Comparison of ENCODE assay signal across 18 cellular contexts in the genomic region with DNA sequence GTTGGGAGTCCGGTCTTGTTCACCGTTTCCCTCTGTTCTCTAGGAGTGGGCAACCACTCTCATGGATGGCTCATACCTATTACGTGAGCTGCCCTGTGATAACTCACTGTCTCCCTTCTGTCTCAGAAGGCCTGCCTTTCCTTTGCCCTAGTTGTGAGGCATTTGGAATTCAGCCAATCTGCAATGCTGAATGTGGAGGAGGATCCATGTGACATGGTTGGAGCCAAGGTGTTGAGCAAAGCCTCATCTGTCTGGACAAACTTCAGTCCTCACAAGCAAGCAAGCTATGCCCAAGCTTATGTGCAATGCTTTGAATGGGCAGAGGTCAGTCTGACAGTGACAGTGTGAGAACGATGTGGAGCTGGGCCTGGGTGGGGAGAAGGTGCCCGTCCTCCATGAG. TPM values are rescaled to one million over a fixed set of nuclear protein-coding genes. Genes with fewer than 3 reads are reported as not detected.
DNase-seq lines count a peak whose midpoint lies in the region; ATAC-seq and TF ChIP-seq lines count a peak whose summit lies in the region.
"Had no signal": no experiment of that assay in that cellular context is flagged by ENCODE, and none has a peak within 500 bp of the region (broad histone marks: within the 10 kb centered on the region; RNA-seq: fewer than 3 reads in every experiment).

No MANE protein-coding gene starts in this region.

- no peak for TF ChIP-seq EP300 in sigmoid colon (IDR thresholded peaks at IDR 0.05)

- H3K27ac ChIP-seq in RWPE1 (0 out of 2 replicates have a peak overlapping the region, but pooled peaks have one; percentile 7), sigmoid colon (peak overlapping the region in 3 of 4 donors; percentile 17 to 72 (median 44))
- H3K27ac ChIP-seq: skin epidermis had no signal

- TF ChIP-seq CTCF in RWPE1 (conservative IDR thresholded peaks at IDR 0.05; ENCODE audit: low read depth) (no peak), foreskin fibroblast (IDR thresholded peaks at IDR 0.05; ENCODE audit: low read depth, low read length) (no peak), sigmoid colon (IDR thresholded peaks at IDR 0.05) (no peak)

- DNase-seq in EL = peak; percentile 5
- DNase-seq in RWPE1 (ENCODE audit: low spot score) = no peak
- peak; percentile 36 to 51 for DNase-seq in foreskin fibroblast
- DNase-seq in sigmoid colon = no peak
- no peak for DNase-seq in central memory CD4-positive, alpha-beta T cell
- DNase-seq in activated effector memory CD4-positive, alpha-beta T cell treated with anti-CD3 and anti-CD28 coated beads, Interleukin-2, amount 50 U/mL, for 16 hours = no peak
- DNase-seq: activated CD4-positive, alpha-beta memory T cell treated with anti-CD3 and anti-CD28 coated beads, Interleukin-2, amount 10 ng/mL, durations not matched to agents 7 days and 5 days; activated naive CD8-positive, alpha-beta T cell treated with anti-CD3 and anti-CD28 coated beads, Interleukin-2, amount 50 U/mL, for 24 hours; activated T-cell treated with anti-CD3 and anti-CD28 coated beads, Interleukin-2, amount 50 U/mL, for 72 hours; C1 segment of cervical spinal cord; DMS53; endodermal cell; NCI-H2081; NCI-H526 had no signal

- peaks cover 0 to 25% (median 10%) of the 10 kb centered on the region in 4 donors for H3K4me1 ChIP-seq in sigmoid colon

- WGBS in sigmoid colon, 2 donors = 81 to 93% methylated on average over 5 of the region's 5 CpGs

- H3K9me3 ChIP-seq in sigmoid colon = no peaks in the 10 kb centered on the region

- intact Hi-C loops in sigmoid colon (cut with DNase I) = no loop called here

- no peak overlapping the region for H3K4me3 ChIP-seq in foreskin fibroblast (ENCODE audit: low read depth in 1 of 2, low read length in 2 of 2)
- H3K4me3 ChIP-seq in sigmoid colon = no peak overlapping the region
- H3K4me3 ChIP-seq: skin epidermis had no signal

- no peaks in the 10 kb centered on the region for H3K27me3 ChIP-seq in sigmoid colon

- CTCF ChIA-PET in RWPE1 (lab: Yijun Ruan, JAX) = no interaction called here

- TF ChIP-seq POLR2A in sigmoid colon (IDR thresholded peaks at IDR 0.05) = no peak

- ATAC-seq in GM18861 (IDR thresholded peaks at IDR 0.05; ENCODE audit: unreplicated experiment) = no peak
- no peak for ATAC-seq in HG03139 (IDR thresholded peaks at IDR 0.05; ENCODE audit: unreplicated experiment)
- ATAC-seq: activated naive CD8-positive, alpha-beta T cell treated with anti-CD3 and anti-CD28 coated beads, Interleukin-2, amount 50 U/mL, for 24 hours; activated T-cell treated with anti-CD3 and anti-CD28 coated beads, Interleukin-2, amount 50 U/mL, for 72 hours; HepG2 had no signal

- H3K36me3 ChIP-seq in sigmoid colon = no peaks in the 10 kb centered on the region

- POLR2A ChIA-PET in RWPE1 (lab: Yijun Ruan, JAX; ENCODE audit: low non-redundant PET) = no interaction called here

RNA-seq across cellular contexts. Expression of a gene that starts 37.8 kb away (rescaled TPM):
- total RNA-seq in sigmoid colon = 1 to 10 TPM; 1.8 to 7.7 (median 5.0) TPM
- polyA plus RNA-seq in sigmoid colon = 1 to 10 TPM in 2 of 3 donors, under 1 TPM in 1; 0.23 to 3.2 (median 1.2) TPM

Comparison
In these comparisons a context has a peak if more than half of its experiments do, and no peak if none do; other contexts are left out.
1. DNase-seq: peak in EL (single experiment) and foreskin fibroblast (2 of 2); none in RWPE1 (single experiment), sigmoid colon (single experiment), central memory CD4-positive, alpha-beta T cell (single experiment) and activated effector memory CD4-positive, alpha-beta T cell treated with anti-CD3 and anti-CD28 coated beads, Interleukin-2, amount 50 U/mL, for 16 hours (single experiment).